In the genomic region with DNA sequence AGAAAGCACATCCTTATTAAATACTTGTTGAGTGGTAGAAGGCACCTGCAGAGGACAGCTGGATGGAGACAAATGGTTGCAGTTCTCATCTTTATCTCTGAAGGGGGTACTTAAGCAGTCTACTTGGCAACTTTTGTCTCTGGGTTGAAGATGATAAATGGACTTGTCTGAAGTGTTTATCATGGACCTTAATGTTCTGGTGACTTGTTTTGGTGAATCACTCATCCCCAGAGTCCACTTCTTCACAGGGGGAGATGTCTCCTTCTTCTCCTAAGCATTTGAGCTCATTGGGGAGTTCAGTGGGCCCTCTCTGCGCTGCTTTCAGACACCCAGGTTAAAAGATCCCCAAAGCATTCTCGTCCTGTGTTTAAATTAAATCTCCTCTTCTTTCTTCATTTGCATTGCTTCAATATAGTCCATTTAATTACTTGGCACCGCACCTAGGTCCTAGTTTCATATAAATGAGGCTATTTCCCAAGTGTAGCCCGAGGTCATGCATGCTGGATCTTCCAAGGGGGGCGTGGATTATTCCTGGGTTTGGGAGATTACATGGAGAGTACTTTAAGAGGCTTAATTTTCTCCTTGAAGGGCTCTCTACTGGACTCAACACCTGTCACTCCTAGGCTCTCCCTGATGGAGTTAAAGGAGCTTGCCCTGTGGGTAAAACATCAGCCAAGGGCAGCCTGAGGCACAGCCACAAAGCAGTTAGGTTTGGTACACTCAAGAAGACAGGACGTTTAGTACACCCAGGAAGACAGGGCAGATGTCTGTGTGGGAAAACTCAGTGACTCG, we compare ENCODE assay signal across 25 cellular contexts. TPM values are rescaled to one million over a fixed set of nuclear protein-coding genes. Genes with fewer than 3 reads are reported as not detected.
DNase-seq lines count a peak whose midpoint lies in the region; ATAC-seq and TF ChIP-seq lines count a peak whose summit lies in the region.
"Had no signal": no experiment of that assay in that cellular context is flagged by ENCODE, and none has a peak within 500 bp of the region (broad histone marks: within the 10 kb centered on the region; RNA-seq: fewer than 3 reads in every experiment).

No MANE protein-coding gene starts in this region.

- CTCF ChIA-PET in CD8-positive, alpha-beta T cell (lab: Charles Lee), result no interaction called here

- no peak overlapping the region for H4K91ac ChIP-seq in mesenchymal stem cell (ENCODE audit: low read length)

- peaks cover 6% of the 10 kb centered on the region for H3K9me3 ChIP-seq in mesenchymal stem cell (ENCODE audit: control insufficient read depth, low read length)
- no peaks in the 10 kb centered on the region for H3K9me3 ChIP-seq in CD8-positive, alpha-beta T cell (ENCODE audit: low read length)
- H3K9me3 ChIP-seq: breast epithelium had no signal

- no peak for TF ChIP-seq CTCF in CD8-positive, alpha-beta T cell (IDR thresholded peaks at IDR 0.05)

- no peak overlapping the region for H3K27ac Mint-ChIP-seq in CD8-positive, alpha-beta T cell
- H3K27ac Mint-ChIP-seq: activated CD4-positive, alpha-beta T cell treated with anti-CD3 and anti-CD28 coated beads, Interleukin-2, amount 10 ng/mL, durations not matched to agents 7 days and 5 days; nephron progenitor cell; WTC11 had no signal

- H2AFZ ChIP-seq in mesenchymal stem cell (ENCODE audit: low read depth, low read length), result no peak overlapping the region

- no peaks in the 10 kb centered on the region for H3K27me3 ChIP-seq in mesenchymal stem cell (ENCODE audit: control insufficient read depth in 1 of 2, insufficient read depth in 1 of 2, low read length in 2 of 2)
- H3K27me3 ChIP-seq in CD8-positive, alpha-beta T cell (ENCODE audit: insufficient read depth, low read length), result no peaks in the 10 kb centered on the region
- H3K27me3 ChIP-seq: breast epithelium had no signal

- no peak overlapping the region for H3K9ac ChIP-seq in mesenchymal stem cell (ENCODE audit: low read length)

- no peak overlapping the region for H3K4me3 ChIP-seq in mesenchymal stem cell (ENCODE audit: insufficient read depth in 1 of 2, low read depth in 1 of 2, low read length in 2 of 2)
- no peak overlapping the region for H3K4me3 ChIP-seq in CD8-positive, alpha-beta T cell (ENCODE audit: low read depth, low read length)
- H3K4me3 ChIP-seq: breast epithelium, GM12878, K562 had no signal

- H3K79me1 ChIP-seq in mesenchymal stem cell (replicated peaks; ENCODE audit: low read length, poor library complexity, severe bottlenecking), result peaks cover 31% of the 10 kb centered on the region

- no peak overlapping the region for H3K4me3 Mint-ChIP-seq in CD8-positive, alpha-beta T cell
- H3K4me3 Mint-ChIP-seq: activated CD4-positive, alpha-beta T cell treated with anti-CD3 and anti-CD28 coated beads, Interleukin-2, amount 10 ng/mL, durations not matched to agents 7 days and 5 days; nephron progenitor cell; WTC11 had no signal

- no peak overlapping the region for H3K4me2 ChIP-seq in mesenchymal stem cell (ENCODE audit: low read length, poor library complexity, severe bottlenecking)

- H2AK5ac ChIP-seq in mesenchymal stem cell (ENCODE audit: low read length, severe bottlenecking), result no peak overlapping the region

- H3K36me3 Mint-ChIP-seq in CD8-positive, alpha-beta T cell, result peaks cover 2% of the 10 kb centered on the region

- POLR2A ChIA-PET in CD8-positive, alpha-beta T cell (lab: Charles Lee), result no interaction called here

- no peaks in the 10 kb centered on the region for H3K4me1 Mint-ChIP-seq in CD8-positive, alpha-beta T cell (ENCODE audit: low read depth)
- H3K4me1 Mint-ChIP-seq: activated CD4-positive, alpha-beta T cell treated with anti-CD3 and anti-CD28 coated beads, Interleukin-2, amount 10 ng/mL, durations not matched to agents 7 days and 5 days had no signal

- intact Hi-C loops in CD8-positive, alpha-beta T cell (cut with DNase I, micrococcal nuclease), result no loop called here

- H3K9me3 Mint-ChIP-seq in CD8-positive, alpha-beta T cell, result peaks cover 10% of the 10 kb centered on the region

- H4K8ac ChIP-seq in mesenchymal stem cell (ENCODE audit: low read length), result no peak overlapping the region

- H3K27ac ChIP-seq in mesenchymal stem cell (ENCODE audit: low read length, poor library complexity, severe bottlenecking), result no peak overlapping the region
- H3K27ac ChIP-seq in CD8-positive, alpha-beta T cell (ENCODE audit: low read depth, low read length), result no peak overlapping the region
- H3K27ac ChIP-seq: 22Rv1, breast epithelium, RWPE1 had no signal

- no peak overlapping the region for H2BK5ac ChIP-seq in mesenchymal stem cell (ENCODE audit: low read depth, low read length, poor library complexity, severe bottlenecking)

- H3K4ac ChIP-seq in mesenchymal stem cell (ENCODE audit: low read depth in 1 of 2, low read length in 2 of 2), result no peak overlapping the region

- H3K14ac ChIP-seq in mesenchymal stem cell (ENCODE audit: low read length in 2 of 2), result no peak overlapping the region

- no peak overlapping the region for H3K23ac ChIP-seq in mesenchymal stem cell (ENCODE audit: low read length in 2 of 2)

- peaks cover 0 to under 1% of the 10 kb centered on the region in 2 experiments for H3K36me3 ChIP-seq in mesenchymal stem cell (ENCODE audit: control insufficient read depth in 1 of 2, insufficient read depth in 2 of 2, low read depth in 1 of 2, low read length in 2 of 2)
- no peaks in the 10 kb centered on the region for H3K36me3 ChIP-seq in CD8-positive, alpha-beta T cell (ENCODE audit: insufficient read depth, low read length)
- H3K36me3 ChIP-seq: breast epithelium had no signal

- H3K4me1 ChIP-seq in mesenchymal stem cell (ENCODE audit: control insufficient read depth, insufficient read depth, low read depth, low read length), result peaks cover 4% of the 10 kb centered on the region
- H3K4me1 ChIP-seq in CD8-positive, alpha-beta T cell (ENCODE audit: insufficient read depth, low read length), result no peaks in the 10 kb centered on the region
- H3K4me1 ChIP-seq: breast epithelium had no signal

- no peak overlapping the region for H2BK120ac ChIP-seq in mesenchymal stem cell (ENCODE audit: low read depth, low read length)

- no peak overlapping the region for H3K18ac ChIP-seq in mesenchymal stem cell (ENCODE audit: low read depth in 1 of 2, low read length in 2 of 2)

- peaks cover 23% of the 10 kb centered on the region for H3K27me3 Mint-ChIP-seq in CD8-positive, alpha-beta T cell (ENCODE audit: low read depth)

- no peak overlapping the region for H2BK12ac ChIP-seq in mesenchymal stem cell (ENCODE audit: low read length in 2 of 2)

- peak; percentile 20 for DNase-seq in DMS53 (lab: John Stamatoyannopoulos, UW)
- no peak for DNase-seq in DMS53 treated with DMSO at 0.1 percent for 48 hours (lab: John Stamatoyannopoulos, UW; ENCODE audit: unreplicated experiment)
- peak; percentile 71 to 81 for DNase-seq in NCI-H187 (lab: John Stamatoyannopoulos, UW)
- peak; percentile 98 for DNase-seq in NCI-H82 (lab: John Stamatoyannopoulos, UW)
- peak; percentile 46 for DNase-seq in mesenchymal stem cell
- no peak for DNase-seq in CD8-positive, alpha-beta T cell
- no peak for DNase-seq in NCI-H774 (lab: John Stamatoyannopoulos, UW)
- DNase-seq: activated CD4-positive, alpha-beta T cell treated with anti-CD3 and anti-CD28 coated beads, Interleukin-2, amount 10 ng/mL, durations not matched to agents 7 days and 5 days; activated effector memory CD4-positive, alpha-beta T cell treated with Interleukin-2 at 50 U/mL for 16 hours; C1 segment of cervical spinal cord; Caco-2; hippocampal formation; left colon; NCI-H1436; nephron progenitor cell; stimulated activated naive CD4-positive, alpha-beta T cell; T1000 had no signal

- no peak overlapping the region for H2BK15ac ChIP-seq in mesenchymal stem cell (ENCODE audit: low read depth, poor library complexity, severe bottlenecking)

- 73% methylated on average over 7 of the region's 7 CpGs for WGBS in mesenchymal stem cell

- ATAC-seq in CD8-positive, alpha-beta T cell, result no peak
- ATAC-seq in HG03565 (IDR thresholded peaks at IDR 0.05; ENCODE audit: unreplicated experiment), result no peak
- ATAC-seq: activated naive CD4-positive, alpha-beta T cell treated with anti-CD3 and anti-CD28 coated beads, Interleukin-2, amount 50 U/mL, for 72 hours; GM12878; K562; left colon; WTC11 had no signal

RNA-seq across cellular contexts. Expression of a gene that starts 14.0 kb away (rescaled TPM):
- 5.9 TPM for polyA plus RNA-seq in mesenchymal stem cell (2013, experiment 1 of 2)
- 6.0 TPM for polyA plus RNA-seq in mesenchymal stem cell (2013, experiment 2 of 2)
- total RNA-seq in CD8-positive, alpha-beta T cell, result under 1 TPM; 0.30 to 0.56 TPM

Comparison
In these comparisons a context has a peak if more than half of its experiments do, and no peak if none do; other contexts are left out.
1. DNase-seq: peak in DMS53 (single experiment), NCI-H187 (2 of 2), NCI-H82 (single experiment) and mesenchymal stem cell (single experiment); none in DMS53 treated with DMSO at 0.1 percent for 48 hours (single experiment), CD8-positive, alpha-beta T cell (0 of 7) and NCI-H774 (single experiment).